In genomic region chr19:46994141-46994686, GRCh38 we compare ENCODE assay signal across 18 cellular contexts. TPM values are rescaled to one million over a fixed set of nuclear protein-coding genes. Genes with fewer than 3 reads are reported as not detected.
DNase-seq lines count a peak whose midpoint lies in the region; ATAC-seq, FAIRE-seq and TF ChIP-seq lines count a peak whose summit lies in the region.
"Had no signal": no experiment of that assay in that cellular context is flagged by ENCODE, and none has a peak within 500 bp of the region (broad histone marks: within the 10 kb centered on the region; RNA-seq: fewer than 3 reads in every experiment).

No MANE protein-coding gene starts in this region.

- TF ChIP-seq CTCF in heart right ventricle (IDR thresholded peaks at IDR 0.05) (no peak), K562 (IDR thresholded peaks at IDR 0.05 in 2 of 3, conservative IDR thresholded peaks at IDR 0.05 in 1 of 3; ENCODE audit: insufficient read depth in 2 of 3, low read depth in 1 of 3, low read length in 3 of 3) (no peak), neural progenitor cell (IDR thresholded peaks at IDR 0.05) (no peak), spleen (IDR thresholded peaks at IDR 0.05 in 8 of 11, conservative IDR thresholded peaks at IDR 0.05 in 3 of 11) (no peak)

- H3K79me2 ChIP-seq in K562 (ENCODE audit: control insufficient read depth, insufficient read depth, low read length) (no peaks in the 10 kb centered on the region; the same call in 2 of the 3 replicates), neural progenitor cell (ENCODE audit: low read depth) (peaks cover 5% of the 10 kb centered on the region)

- H3K9me1 ChIP-seq in K562 (ENCODE audit: control insufficient read depth, insufficient read depth, low read length), result no peaks in the 10 kb centered on the region

- no peak for TF ChIP-seq EP300 in K562 (IDR thresholded peaks at IDR 0.05; ENCODE audit: low read length)

- H3K27ac Mint-ChIP-seq in neural progenitor cell, result no peak overlapping the region
- H3K27ac Mint-ChIP-seq: CD4-positive, CD25-positive, alpha-beta regulatory T cell had no signal

- H3K27me3 ChIP-seq in heart right ventricle, result no peaks in the 10 kb centered on the region
- no peaks in the 10 kb centered on the region for H3K27me3 ChIP-seq in K562 (ENCODE audit: control insufficient read depth in 2 of 2, insufficient read depth in 2 of 2, low read length in 2 of 2)
- no peaks in the 10 kb centered on the region for H3K27me3 ChIP-seq in neural progenitor cell
- H3K27me3 ChIP-seq in spleen (replicated peaks in 1 of 7), result no peaks in the 10 kb centered on the region
- H3K27me3 ChIP-seq: BLaER1 treated with 17β-estradiol and CSF1 and Interleukin-3, amounts not matched to agents 10 nM and 100 nM had no signal

- H4K20me1 ChIP-seq in K562 (replicated peaks; ENCODE audit: control insufficient read depth, insufficient read depth, low read length), result 0 out of 2 replicates have a peak, but pooled peaks cover 2% of the 10 kb centered on the region
- peaks cover 16% of the 10 kb centered on the region for H4K20me1 ChIP-seq in neural progenitor cell (ENCODE audit: low read depth)

- WGBS in heart right ventricle, 2 donors, result 83 to 86% methylated on average over 16 to 17 of the region's 17 CpGs
- 94% methylated on average over 17 of the region's 17 CpGs for WGBS in K562 (ENCODE audit: insufficient coverage, low coverage, missing lambda C conversion rate)
- 84 to 93% (median 90%) methylated on average over 8 to 17 of the region's 17 CpGs for WGBS in spleen, 5 donors

- in situ Hi-C loops in K562 (cut with MboI), result loop anchor here (5.0 to 10.0 kb wide), 2 partner anchors 142 to 239 kb away; partner anchors contain the start of gene AP2S1

- H2AFZ ChIP-seq in K562 (ENCODE audit: low read depth, low read length) (no peak overlapping the region), neural progenitor cell (replicated peaks) (no peak overlapping the region)
- H2AFZ ChIP-seq: GM23248 had no signal

- DNase-seq in heart right ventricle (no peak), Right ventricle myocardium superior (no peak), K562 (ENCODE audit: extremely low read depth in 1 of 4, low spot score in 3 of 4) (no peak), neural progenitor cell (ENCODE audit: low spot score) (no peak), spleen (no peak), posterior vena cava (ENCODE audit: low spot score) (no peak)
- DNase-seq: 8988T; AML-193; CD4-positive, CD25-positive, alpha-beta regulatory T cell; DMS53; GF-D8; GM23248 had no signal

- no TSS peak for BruUV-seq in K562 (replicated peaks; lab: Mats Ljungman, UMichigan)

- H3K36me3 ChIP-seq in heart right ventricle (peaks cover 0 to 85% (median 12%) of the 10 kb centered on the region in 9 donors), K562 (ENCODE audit: control insufficient read depth, insufficient read depth, low read length) (peaks cover 59% of the 10 kb centered on the region; the same call in 2 of the 3 replicates), neural progenitor cell (peaks cover 4% of the 10 kb centered on the region), spleen (peaks cover 0 to 96% (median 57%) of the 10 kb centered on the region in 6 donors)

- intact Hi-C loops in heart right ventricle (cut with DNase I) (loop anchor here (5.0 to 10.0 kb wide), 5 partner anchors 137 to 249 kb away; partner anchors contain the start of genes FKRP (in 1 of the 10) and STRN4 (in 1 of the 10)), Right ventricle myocardium superior (cut with DNase I) (no loop called here), K562 (cut with micrococcal nuclease) (no loop called here), spleen (cut with DNase I; ENCODE audit: low total_unique reads) (no loop called here), posterior vena cava (cut with DNase I) (loop anchor here (5.0 kb wide), 3 partner anchors 132 to 237 kb away; partner anchors contain the start of gene ARHGAP35 (in 1 of the 2))

- H3K9ac ChIP-seq in K562 (ENCODE audit: insufficient read depth in 1 of 2, low read depth in 2 of 2, low read length in 2 of 2) (peak overlapping the region in 1 of 2 experiments; percentile 75; a peak in 2 of 4 replicates), neural progenitor cell (no peak overlapping the region)
- H3K9ac ChIP-seq: GM23248 had no signal

- no peak overlapping the region for H3K4me3 ChIP-seq in heart right ventricle
- H3K4me3 ChIP-seq in K562, result no peak overlapping the region
- H3K4me3 ChIP-seq in neural progenitor cell, result no peak overlapping the region
- H3K4me3 ChIP-seq in spleen, result no peak overlapping the region
- H3K4me3 ChIP-seq: BLaER1 treated with 17β-estradiol and CSF1 and Interleukin-3, amounts not matched to agents 10 nM and 100 nM; GM23248 had no signal

- peak in 2 of 8 donors; percentile 2 to 24 for ATAC-seq in heart right ventricle
- no peak for ATAC-seq in Right ventricle myocardium superior (ENCODE audit: poor library complexity)
- ATAC-seq in K562, result no peak
- ATAC-seq in GM19397 (IDR thresholded peaks at IDR 0.05; ENCODE audit: unreplicated experiment), result no peak
- no peak for ATAC-seq in GM21367 (IDR thresholded peaks at IDR 0.05; ENCODE audit: unreplicated experiment)
- ATAC-seq: HCT116 had no signal

- H3K4me1 ChIP-seq in heart right ventricle, result peaks cover 24 to 65% (median 52%) of the 10 kb centered on the region in 9 donors
- peaks cover 8 to 21% of the 10 kb centered on the region in 2 experiments; a peak in 4 of 5 replicates for H3K4me1 ChIP-seq in K562 (replicated peaks in 1 of 2; ENCODE audit: control insufficient read depth in 2 of 2, insufficient read depth in 2 of 2, low read length in 2 of 2)
- peaks cover 9% of the 10 kb centered on the region for H3K4me1 ChIP-seq in neural progenitor cell
- H3K4me1 ChIP-seq in spleen, result peaks cover 18 to 60% (median 37%) of the 10 kb centered on the region in 6 donors

- H3K9me3 ChIP-seq in heart right ventricle (no peaks in the 10 kb centered on the region), K562 (replicated peaks; ENCODE audit: control insufficient read depth, insufficient read depth, low read depth, low read length) (no peaks in the 10 kb centered on the region), neural progenitor cell (ENCODE audit: low read depth) (no peaks in the 10 kb centered on the region), spleen (no peaks in the 10 kb centered on the region)
- H3K9me3 ChIP-seq: BLaER1 treated with 17β-estradiol and CSF1 and Interleukin-3, amounts not matched to agents 10 nM and 100 nM had no signal

- H3K36me3 Mint-ChIP-seq in neural progenitor cell, result peaks cover 30% of the 10 kb centered on the region

- H3K4me1 Mint-ChIP-seq in neural progenitor cell, result peaks cover 25% of the 10 kb centered on the region

- H3K4me2 ChIP-seq in K562 (ENCODE audit: insufficient read depth, low read length) (no peak overlapping the region), neural progenitor cell (no peak overlapping the region)
- H3K4me2 ChIP-seq: BLaER1 treated with 17β-estradiol and CSF1 and Interleukin-3, amounts not matched to agents 10 nM and 100 nM had no signal

- FAIRE-seq in K562 (lab: Jason Lieb, UNC), result no peak
- FAIRE-seq: H54 had no signal

- CTCF ChIA-PET in K562 (lab: Yijun Ruan, JAX; ENCODE audit: low intra/inter-chr PET ratio), result no interaction called here

- TF ChIP-seq POLR2A in K562 (conservative IDR thresholded peaks at IDR 0.05) (no peak), spleen (IDR thresholded peaks at IDR 0.05) (no peak)

- H3K27me3 Mint-ChIP-seq in neural progenitor cell (ENCODE audit: insufficient read depth, low read depth), result peaks cover 2% of the 10 kb centered on the region
- H3K27me3 Mint-ChIP-seq: CD4-positive, CD25-positive, alpha-beta regulatory T cell had no signal

- H3K4me3 Mint-ChIP-seq in neural progenitor cell, result no peak overlapping the region
- H3K4me3 Mint-ChIP-seq: CD4-positive, CD25-positive, alpha-beta regulatory T cell had no signal

- H3F3A ChIP-seq in neural progenitor cell (ENCODE audit: low read depth), result peaks cover 14% of the 10 kb centered on the region

- H3K27ac ChIP-seq in heart right ventricle (peak overlapping the region in 9 of 10 donors; percentile 77 to 87 (median 84)), K562 (ENCODE audit: extremely low read depth, low read depth, low read length) (no peak overlapping the region), neural progenitor cell (peak overlapping the region; percentile 20), spleen (peak overlapping the region in 6 of 8 donors; percentile 28 to 80 (median 74))
- H3K27ac ChIP-seq: BLaER1 treated with 17β-estradiol and CSF1 and Interleukin-3, amounts not matched to agents 10 nM and 100 nM; GM23248; HL-60 had no signal

- TF ChIP-seq RAD21 in K562 (CRISPR knock-in tag; conservative IDR thresholded peaks at IDR 0.05 in 1 of 2, IDR thresholded peaks at IDR 0.05 in 1 of 2), result no peak

- POLR2A ChIA-PET in K562 (lab: Yijun Ruan, JAX), result interaction anchor here (0.5 kb wide), 1 partner anchor 230 kb away, joined by 3 read pairs; no protein-coding TSS in a partner anchor

- H3K9me3 Mint-ChIP-seq in neural progenitor cell, result no peaks in the 10 kb centered on the region
- H3K9me3 Mint-ChIP-seq: CD4-positive, CD25-positive, alpha-beta regulatory T cell had no signal

RNA-seq across cellular contexts. Expression of gene NPAS1, which starts 25.4 kb away (rescaled TPM):
- 1 to 10 TPM in 1 of 10 donors, under 1 TPM in 7, not detected in 2; 0.17 to 1.3 (median 0.37) TPM for total RNA-seq in heart right ventricle
- polyA plus RNA-seq in heart right ventricle, result 1 to 10 TPM in 1 of 2 donors, under 1 TPM in 1; 0.64 to 1.1 TPM
- not detected for total RNA-seq in Right ventricle myocardium superior
- total RNA-seq in K562 (2011; cell fraction: chromatin; rRNA removed; ENCODE audit: low replicate concordance), result 1.2 and 8.1 TPM in 2 replicates
- 4.9 and 6.5 TPM in 2 replicates for total RNA-seq in K562 (2011; cell fraction: nucleolus; rRNA removed)
- total RNA-seq in K562 (2011; cell fraction: nucleoplasm; rRNA removed), result 2.3 and 3.4 TPM in 2 replicates
- total RNA-seq in K562 (2014; rRNA removed), result 1.2 and 2.0 TPM in 2 replicates
- total RNA-seq in K562 (2014; rRNA removed; fragmentation: Illumina TruSeq; extraction: Trizol), result 0.13 and 0.58 TPM in 2 replicates
- total RNA-seq in K562 (2015; rRNA removed; fragmentation: Illumina TruSeq; extraction: Trizol), result 2.5 and 2.9 TPM in 2 replicates
- total RNA-seq in K562 (2021), result 5.2 and 5.3 TPM in 2 replicates
- polyA plus RNA-seq in K562 (2011; rRNA removed), result 1.6 and 2.4 TPM in 2 replicates
- polyA plus RNA-seq in K562 (2011; cell fraction: cytosol; rRNA removed), result 3.2 and 9.4 TPM in 2 replicates
- polyA plus RNA-seq in K562 (2011; cell fraction: nucleus; rRNA removed), result 6.0 and 12.1 TPM in 2 replicates
- 6.3 and 16.7 TPM in 2 replicates for polyA plus RNA-seq in K562 (2012)
- 1.2 and 3.2 TPM in 2 replicates for polyA plus RNA-seq in K562 (2014; fragmentation: Illumina TruSeq; extraction: Trizol)
- polyA plus RNA-seq in K562 (2014; fragmentation: Nextera tagmentation; extraction: Ambion mirVana), result not detected
- polyA plus RNA-seq in K562 (2014; rRNA removed), result 3.0 and 4.6 TPM in 2 replicates
- 0.39 and 0.77 TPM in 2 replicates for polyA minus RNA-seq in K562 (2011; rRNA and poly(A)+ RNA removed)
- 2.5 and 3.5 TPM in 2 replicates for polyA minus RNA-seq in K562 (2011; cell fraction: cytosol; rRNA and poly(A)+ RNA removed)
- polyA minus RNA-seq in K562 (2011; cell fraction: nucleus; rRNA and poly(A)+ RNA removed), result 2.0 and 2.9 TPM in 2 replicates
- total RNA-seq in neural progenitor cell (ENCODE audit: low replicate concordance), result 1.2 and 4.3 TPM in 2 replicates
- total RNA-seq in spleen, result 1 to 10 TPM in 6 of 7 donors, under 1 TPM in 1; 0.85 to 5.3 (median 1.6) TPM
- polyA plus RNA-seq in spleen, result 1 to 10 TPM; 2.1 to 6.3 (median 3.9) TPM
- total RNA-seq in posterior vena cava, result under 1 TPM; 0.38 to 0.74 TPM

RNA-seq across cellular contexts. Expression of gene TMEM160, which starts 54.2 kb away (rescaled TPM):
- total RNA-seq in heart right ventricle (10 to 100 TPM; 17.9 to 34.1 (median 23.7) TPM), Right ventricle myocardium superior (34.9 TPM), K562 (2014; rRNA removed) (95.2 and 166 TPM in 2 replicates), K562 (2014; rRNA removed; fragmentation: Illumina TruSeq; extraction: Trizol) (0.64 and 2.4 TPM in 2 replicates), K562 (2015; rRNA removed; fragmentation: Illumina TruSeq; extraction: Trizol) (2.4 and 4.4 TPM in 2 replicates), K562 (2021) (77.6 and 79.5 TPM in 2 replicates), neural progenitor cell (ENCODE audit: low replicate concordance) (8.0 and 66.2 TPM in 2 replicates), spleen (10 to 100 TPM; 23.6 to 31.0 (median 26.3) TPM), posterior vena cava (10 to 100 TPM; 23.8 to 25.2 TPM)
- polyA plus RNA-seq in heart right ventricle (10 to 100 TPM; 15.4 to 83.8 TPM), K562 (2011; rRNA removed) (8.7 and 14.0 TPM in 2 replicates), K562 (2014; fragmentation: Illumina TruSeq; extraction: Trizol) (1.4 TPM in 1 of 2 replicates, not detected in the other), K562 (2014; fragmentation: Nextera tagmentation; extraction: Ambion mirVana) (under 1 TPM; 0.10 to 0.25 TPM), K562 (2014; rRNA removed) (85.9 and 90.7 TPM in 2 replicates), spleen (10 to 100 TPM in 2 of 3 donors, 1 to 10 TPM in 1; 7.4 to 20.5 (median 10.1) TPM)
- total RNA-seq in K562 (2011; cell fraction: chromatin; rRNA removed; ENCODE audit: low replicate concordance), result 1.5 and 6.1 TPM in 2 replicates
- total RNA-seq in K562 (2011; cell fraction: nucleolus; rRNA removed), result 30.7 and 31.5 TPM in 2 replicates
- 10.5 and 11.2 TPM in 2 replicates for total RNA-seq in K562 (2011; cell fraction: nucleoplasm; rRNA removed)
- polyA plus RNA-seq in K562 (2011; cell fraction: cytosol; rRNA removed), result 44.0 and 160 TPM in 2 replicates
- polyA plus RNA-seq in K562 (2011; cell fraction: nucleus; rRNA removed), result 12.9 and 22.9 TPM in 2 replicates
- 30.2 and 35.3 TPM in 2 replicates for polyA plus RNA-seq in K562 (2012)
- polyA minus RNA-seq in K562 (2011; rRNA and poly(A)+ RNA removed), result 0.69 and 0.74 TPM in 2 replicates
- 9.9 and 19.5 TPM in 2 replicates for polyA minus RNA-seq in K562 (2011; cell fraction: cytosol; rRNA and poly(A)+ RNA removed)
- 7.0 and 7.9 TPM in 2 replicates for polyA minus RNA-seq in K562 (2011; cell fraction: nucleus; rRNA and poly(A)+ RNA removed)

Comparison
In these comparisons a context has a peak if more than half of its experiments do, and no peak if none do; other contexts are left out.
1. intact Hi-C loops: an anchor here in heart right ventricle (5.0 to 10.0 kb wide) and posterior vena cava (5.0 kb wide); none called in Right ventricle myocardium superior, K562 and spleen.